25 cellular contexts compared by ENCODE assay signal in genomic region chr1:230836801-230837200, GRCh38.
"Had no signal": no experiment of that assay in that cellular context is flagged by ENCODE, and none has a peak within 500 bp of the region (broad histone marks: within the 10 kb centered on the region; RNA-seq: fewer than 3 reads in every experiment).

No MANE protein-coding gene starts in this region.

- H3K4me1 Mint-ChIP-seq: activated naive CD4-positive, alpha-beta T cell treated with anti-CD3 and anti-CD28 coated beads, Interleukin-2, amount 50 U/mL, for 24 hours; activated naive CD8-positive, alpha-beta T cell treated with anti-CD3 and anti-CD28 coated beads, Interleukin-2, amount 50 U/mL, for 24 hours had no signal

- H3K36me3 ChIP-seq: colonic mucosa had no signal

- H3K9me3 ChIP-seq: colonic mucosa, pancreas, psoas muscle, testis, transverse colon had no signal

- H3K27me3 ChIP-seq: colonic mucosa, pancreas, testis, transverse colon had no signal

- ATAC-seq: activated naive CD8-positive, alpha-beta T cell treated with anti-CD3 and anti-CD28 coated beads, Interleukin-2, amount 50 U/mL, for 24 hours; esophagus mucosa; left colon; naive thymus-derived CD4-positive, alpha-beta T cell; pancreas; psoas muscle had no signal

- H3K4me1 ChIP-seq: colonic mucosa, pancreas, psoas muscle, transverse colon had no signal

- H3K4me3 Mint-ChIP-seq: activated naive CD4-positive, alpha-beta T cell treated with anti-CD3 and anti-CD28 coated beads, Interleukin-2, amount 50 U/mL, for 24 hours; activated naive CD8-positive, alpha-beta T cell treated with anti-CD3 and anti-CD28 coated beads, Interleukin-2, amount 50 U/mL, for 24 hours; naive thymus-derived CD4-positive, alpha-beta T cell; T-helper 2 cell treated with Interferon-gamma antibody and Interleukin-4, amounts not matched to agents 5 μg/mL and 100 μg/mL, for 36 hours had no signal

- H3K27ac ChIP-seq: colonic mucosa, pancreas, psoas muscle, testis, transverse colon, VCaP had no signal

- H3K4me2 ChIP-seq: smooth muscle cell had no signal

- H3K9me3 Mint-ChIP-seq: activated naive CD4-positive, alpha-beta T cell treated with anti-CD3 and anti-CD28 coated beads, Interleukin-2, amount 50 U/mL, for 24 hours; activated naive CD8-positive, alpha-beta T cell treated with anti-CD3 and anti-CD28 coated beads, Interleukin-2, amount 50 U/mL, for 24 hours; activated T-helper 2 cell treated with anti-CD3 and anti-CD28 coated beads, Interferon-gamma antibody, Interleukin-2, Interleukin-4, amounts not matched to agents 10 μg/mL and 5 μg/mL and 100 μg/mL, durations not matched to agents 14 hours and 24 hours and 36 hours; T-helper 2 cell treated with Interferon-gamma antibody and Interleukin-4, amounts not matched to agents 5 μg/mL and 100 μg/mL, for 36 hours had no signal

- H3K4me3 ChIP-seq: colonic mucosa, pancreas, psoas muscle, smooth muscle cell, testis, transverse colon had no signal

- DNase-seq: activated CD4-positive, alpha-beta T cell treated with anti-CD3 and anti-CD28 coated beads for 4 hours; activated CD4-positive, alpha-beta T cell treated with anti-CD3 and anti-CD28 coated beads, Interleukin-2, amount 50 U/mL, for 48 hours; activated naive CD8-positive, alpha-beta T cell treated with anti-CD3 and anti-CD28 coated beads, Interleukin-2, amount 50 U/mL, for 24 hours; activated T-cell treated with anti-CD3 and anti-CD28 coated beads, Interleukin-2, amount 50 U/mL, for 48 hours; amygdala; colonic mucosa; foreskin fibroblast; hippocampal formation; kidney; left colon; midbrain; naive thymus-derived CD4-positive, alpha-beta T cell; pancreas; psoas muscle; stimulated activated CD4-positive, alpha-beta T cell treated with anti-CD3 and anti-CD28 coated beads, Interleukin-1b, Interleukin-23, amount 100 ng/mL, for 48 hours; stimulated activated naive CD4-positive, alpha-beta T cell; T-helper 1 cell; testis; transverse colon had no signal

- H3K27ac Mint-ChIP-seq: activated naive CD4-positive, alpha-beta T cell treated with anti-CD3 and anti-CD28 coated beads, Interleukin-2, amount 50 U/mL, for 24 hours; activated naive CD8-positive, alpha-beta T cell treated with anti-CD3 and anti-CD28 coated beads, Interleukin-2, amount 50 U/mL, for 24 hours; activated T-helper 2 cell treated with anti-CD3 and anti-CD28 coated beads, Interferon-gamma antibody, Interleukin-2, Interleukin-4, amounts not matched to agents 10 μg/mL and 5 μg/mL and 100 μg/mL, durations not matched to agents 14 hours and 24 hours and 36 hours; naive thymus-derived CD4-positive, alpha-beta T cell; T-helper 2 cell treated with Interferon-gamma antibody and Interleukin-4, amounts not matched to agents 5 μg/mL and 100 μg/mL, for 36 hours had no signal
